ENCODE assay signal across 26 cellular contexts in the genomic region with DNA sequence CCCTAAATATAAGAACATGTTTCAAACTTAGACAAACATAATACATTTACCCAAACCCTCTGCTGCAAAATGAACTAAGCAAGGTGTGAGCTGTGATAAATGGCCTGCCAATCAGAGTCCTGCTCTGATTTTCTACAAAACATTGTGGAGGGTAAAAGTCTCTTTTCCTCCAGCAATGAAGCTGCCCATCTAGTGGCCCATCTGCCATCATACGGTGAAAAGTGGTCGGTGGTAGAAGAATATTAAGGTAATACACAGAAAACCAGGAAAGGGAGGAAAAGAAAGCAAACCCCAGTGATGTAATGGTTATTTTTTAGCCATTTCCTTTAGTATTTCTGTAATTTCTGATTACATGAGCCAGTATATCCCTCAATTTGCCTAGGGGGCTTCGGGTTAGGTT.
A peak's percentile ranks its signal among the peaks of the same experiment; 100 is the strongest.
DNase-seq lines count a peak whose midpoint lies in the region; ATAC-seq and TF ChIP-seq lines count a peak whose summit lies in the region.
"Had no signal": no experiment of that assay in that cellular context is flagged by ENCODE, and none has a peak within 500 bp of the region (broad histone marks: within the 10 kb centered on the region; RNA-seq: fewer than 3 reads in every experiment).

No MANE protein-coding gene starts in this region.

- TF ChIP-seq POLR2A in gastroesophageal sphincter (IDR thresholded peaks at IDR 0.05), result no peak

- CTCF ChIA-PET in SK-N-SH (lab: Yijun Ruan, JAX), result interaction anchor here (1.2 kb wide), 1 partner anchor 20 kb away, joined by 3 read pairs; no protein-coding TSS in a partner anchor

- no peak for ATAC-seq in SK-N-SH treated with all-trans-retinoic acid at 6 μM for 48 hours
- ATAC-seq in RWPE2 (ENCODE audit: low read depth), result no peak
- ATAC-seq in gastroesophageal sphincter, result no peak
- ATAC-seq: CD8-positive, alpha-beta T cell; esophagus mucosa; natural killer cell treated with Interleukin-12 subunit alpha and Interleukin-12 subunit beta and Interleukin-15 and Interleukin-18, amount 100 ng/mL, for 72 hours; sciatic nerve; T-cell had no signal

- POLR2A ChIA-PET in SK-N-SH (lab: Yijun Ruan, JAX), result no interaction called here

- TF ChIP-seq EP300 in SK-N-SH (IDR thresholded peaks at IDR 0.05; ENCODE audit: borderline replicate concordance in 1 of 2, low read depth in 1 of 2, low read length in 1 of 2), result no peak
- TF ChIP-seq EP300 in gastroesophageal sphincter (IDR thresholded peaks at IDR 0.05), result no peak

- H3K79me2 ChIP-seq in SK-N-SH (ENCODE audit: insufficient read depth), result no peaks in the 10 kb centered on the region

- TF ChIP-seq RAD21 in SK-N-SH (IDR thresholded peaks at IDR 0.05; ENCODE audit: low read length), result no peak

- peak; percentile 13 for DNase-seq in SK-N-SH
- no peak for DNase-seq in RWPE2 (ENCODE audit: low spot score)
- DNase-seq in iPS-NIHi11 (ENCODE audit: low spot score), result peak; percentile 27
- DNase-seq in glomerular visceral epithelial cell (ENCODE audit: extremely low spot score), result no peak
- DNase-seq in NCI-H526 treated with DMSO at 0.1 percent for 48 hours (lab: John Stamatoyannopoulos, UW), result no peak
- DNase-seq in NCI-H2107 (lab: John Stamatoyannopoulos, UW), result no peak
- DNase-seq: 8988T; activated CD4-positive, alpha-beta T cell treated with anti-CD3 and anti-CD28 coated beads for 4 hours; activated CD8-positive, alpha-beta memory T cell treated with anti-CD3 and anti-CD28 coated beads for 24 hours; activated T-cell treated with anti-CD3 and anti-CD28 coated beads, Interleukin-2, amount 50 U/mL, for 24 hours; AML-193; CD8-positive, alpha-beta T cell; effector memory CD4-positive, alpha-beta T cell; foreskin melanocyte; hippocampal formation; islet precursor cell; NCI-H1105; NCI-H2029 treated with DMSO at 0.1 percent for 48 hours; stimulated activated CD4-positive, alpha-beta T cell treated with anti-CD3 and anti-CD28 coated beads, Interleukin-15, amount 100 ng/mL, for 24 hours; T-cell; transverse colon had no signal

- no peaks in the 10 kb centered on the region for H4K20me1 ChIP-seq in SK-N-SH (ENCODE audit: insufficient read depth)

- H3K9ac ChIP-seq in SK-N-SH, result no peak overlapping the region

- H3K36me3 ChIP-seq in SK-N-SH (replicated peaks in 1 of 2; ENCODE audit: control insufficient read depth in 1 of 2, insufficient read depth in 2 of 2, low read length in 1 of 2), result no peaks in the 10 kb centered on the region
- no peaks in the 10 kb centered on the region for H3K36me3 ChIP-seq in RWPE2 (ENCODE audit: low read depth)
- no peaks in the 10 kb centered on the region for H3K36me3 ChIP-seq in gastroesophageal sphincter
- H3K36me3 ChIP-seq: transverse colon had no signal

- 53% methylated on average over 3 of the region's 3 CpGs for WGBS in SK-N-SH (ENCODE audit: low lambda C conversion rate)
- 65 to 83% methylated on average over 1 to 3 of the region's 3 CpGs for WGBS in gastroesophageal sphincter (ENCODE audit: low coverage in 1 of 2), 2 donors

- H3K4me2 ChIP-seq in SK-N-SH, result no peak overlapping the region

- no peak overlapping the region for H2AFZ ChIP-seq in SK-N-SH (ENCODE audit: low read depth)

- H3K4me3 ChIP-seq in SK-N-SH (ENCODE audit: low read depth in 2 of 2, low read length in 1 of 2) (no peak overlapping the region), RWPE2 (ENCODE audit: severe bottlenecking) (no peak overlapping the region), gastroesophageal sphincter (no peak overlapping the region)
- H3K4me3 ChIP-seq: transverse colon had no signal

- no peaks in the 10 kb centered on the region for H3K27me3 ChIP-seq in SK-N-SH (ENCODE audit: insufficient read depth)
- H3K27me3 ChIP-seq in RWPE2 (ENCODE audit: insufficient read depth, poor library complexity, severe bottlenecking), result no peaks in the 10 kb centered on the region
- H3K27me3 ChIP-seq in gastroesophageal sphincter, result no peaks in the 10 kb centered on the region
- H3K27me3 ChIP-seq: transverse colon had no signal

- H3K4me1 ChIP-seq in SK-N-SH (ENCODE audit: control insufficient read depth in 1 of 2, insufficient read depth in 2 of 2, low read depth in 1 of 2, low read length in 1 of 2) (no peaks in the 10 kb centered on the region; a peak in 2 of 4 replicates), RWPE2 (ENCODE audit: insufficient read depth, poor library complexity, severe bottlenecking) (no peaks in the 10 kb centered on the region), gastroesophageal sphincter (no peaks in the 10 kb centered on the region)
- H3K4me1 ChIP-seq: transverse colon had no signal

- no peaks in the 10 kb centered on the region for H3F3A ChIP-seq in SK-N-SH (replicated peaks; ENCODE audit: insufficient read depth)

- H3K9me2 ChIP-seq in SK-N-SH, result no peaks in the 10 kb centered on the region

- H3K27ac ChIP-seq in SK-N-SH (ENCODE audit: low read depth in 2 of 2, low read length in 1 of 2), result no peak overlapping the region
- H3K27ac ChIP-seq in RWPE2 (ENCODE audit: poor library complexity, severe bottlenecking), result no peak overlapping the region
- no peak overlapping the region for H3K27ac ChIP-seq in gastroesophageal sphincter
- H3K27ac ChIP-seq: transverse colon had no signal

- no peaks in the 10 kb centered on the region for H3K9me3 ChIP-seq in SK-N-SH
- no peaks in the 10 kb centered on the region for H3K9me3 ChIP-seq in RWPE2 (ENCODE audit: severe bottlenecking)
- peaks cover 0 to 4% (median 0%) of the 10 kb centered on the region in 3 donors for H3K9me3 ChIP-seq in gastroesophageal sphincter
- H3K9me3 ChIP-seq: transverse colon had no signal

- no peak for TF ChIP-seq CTCF in SK-N-SH (IDR thresholded peaks at IDR 0.05)
- TF ChIP-seq CTCF in RWPE2 (IDR thresholded peaks at IDR 0.05; ENCODE audit: poor library complexity, severe bottlenecking), result peak; percentile 7
- TF ChIP-seq CTCF in gastroesophageal sphincter (IDR thresholded peaks at IDR 0.05), result no peak

TF ChIP-seq in SK-N-SH, 30 proteins besides CTCF, POLR2A, EP300 and RAD21:
- TF ChIP-seq MAX (IDR thresholded peaks at IDR 0.05; ENCODE audit: low read depth), result no peak
- no peak for TF ChIP-seq CHD2 (IDR thresholded peaks at IDR 0.05; ENCODE audit: low read length, partially characterized antibody)
- no peak for TF ChIP-seq GATA2 (CRISPR knock-in tag; IDR thresholded peaks at IDR 0.05)
- TF ChIP-seq POLR2AphosphoS5 (IDR thresholded peaks at IDR 0.05; ENCODE audit: low read depth, low read length), result no peak
- TF ChIP-seq, protein P1, sequence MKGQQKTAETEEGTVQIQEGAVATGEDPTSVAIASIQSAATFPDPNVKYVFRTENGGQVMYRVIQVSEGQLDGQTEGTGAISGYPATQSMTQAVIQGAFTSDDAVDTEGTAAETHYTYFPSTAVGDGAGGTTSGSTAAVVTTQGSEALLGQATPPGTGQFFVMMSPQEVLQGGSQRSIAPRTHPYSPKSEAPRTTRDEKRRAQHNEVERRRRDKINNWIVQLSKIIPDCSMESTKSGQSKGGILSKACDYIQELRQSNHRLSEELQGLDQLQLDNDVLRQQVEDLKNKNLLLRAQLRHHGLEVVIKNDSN (IDR thresholded peaks at IDR 0.05; ENCODE audit: borderline replicate concordance, low read depth), result no peak
- TF ChIP-seq YY1 (IDR thresholded peaks at IDR 0.05; ENCODE audit: low read depth), result no peak
- TF ChIP-seq TEAD4 (IDR thresholded peaks at IDR 0.05; ENCODE audit: borderline replicate concordance, insufficient read depth), result no peak

TF ChIP-seq in SK-N-SH treated with all-trans-retinoic acid at 6 μM for 48 hours, 23 proteins besides CTCF, POLR2A, EP300 and RAD21:
- TF ChIP-seq ZNF8 (CRISPR knock-in tag; IDR thresholded peaks at IDR 0.05), result no peak
- TF ChIP-seq CSRNP3 (CRISPR knock-in tag; IDR thresholded peaks at IDR 0.05), result no peak

Comparison
In these comparisons a context has a peak if more than half of its experiments do, and no peak if none do; other contexts are left out.
1. DNase-seq: peak in SK-N-SH (single experiment) and iPS-NIHi11 (single experiment); none in RWPE2 (single experiment), glomerular visceral epithelial cell (single experiment), NCI-H526 treated with DMSO at 0.1 percent for 48 hours (single experiment) and NCI-H2107 (single experiment).